1 cellular context compared by ENCODE assay signal in the genomic region with DNA sequence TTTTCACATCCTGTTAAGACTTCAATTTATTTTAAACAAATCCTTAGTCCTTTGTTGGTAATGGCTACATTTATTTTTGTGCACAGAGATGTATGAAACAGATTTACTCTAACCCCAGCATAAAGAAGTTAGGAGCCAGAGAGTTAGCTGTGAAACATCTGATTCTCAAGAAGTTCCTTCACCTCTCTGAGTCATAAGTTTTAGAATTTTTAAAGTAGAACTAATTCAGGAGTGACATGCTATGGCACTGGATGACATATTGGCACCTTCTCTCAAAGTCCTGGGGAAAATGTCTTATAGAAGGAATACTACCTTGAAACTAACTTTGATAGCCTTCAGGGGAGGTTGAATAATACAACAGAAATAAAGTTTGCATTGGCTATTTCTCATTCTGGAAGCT.
TF ChIP-seq lines count a peak whose summit lies in the region.

No MANE protein-coding gene starts in this region.

TF ChIP-seq in GM23338, 12 proteins besides CTCF, POLR2A, EP300 and RAD21 (continued from another document):
- TF ChIP-seq, protein P1, sequence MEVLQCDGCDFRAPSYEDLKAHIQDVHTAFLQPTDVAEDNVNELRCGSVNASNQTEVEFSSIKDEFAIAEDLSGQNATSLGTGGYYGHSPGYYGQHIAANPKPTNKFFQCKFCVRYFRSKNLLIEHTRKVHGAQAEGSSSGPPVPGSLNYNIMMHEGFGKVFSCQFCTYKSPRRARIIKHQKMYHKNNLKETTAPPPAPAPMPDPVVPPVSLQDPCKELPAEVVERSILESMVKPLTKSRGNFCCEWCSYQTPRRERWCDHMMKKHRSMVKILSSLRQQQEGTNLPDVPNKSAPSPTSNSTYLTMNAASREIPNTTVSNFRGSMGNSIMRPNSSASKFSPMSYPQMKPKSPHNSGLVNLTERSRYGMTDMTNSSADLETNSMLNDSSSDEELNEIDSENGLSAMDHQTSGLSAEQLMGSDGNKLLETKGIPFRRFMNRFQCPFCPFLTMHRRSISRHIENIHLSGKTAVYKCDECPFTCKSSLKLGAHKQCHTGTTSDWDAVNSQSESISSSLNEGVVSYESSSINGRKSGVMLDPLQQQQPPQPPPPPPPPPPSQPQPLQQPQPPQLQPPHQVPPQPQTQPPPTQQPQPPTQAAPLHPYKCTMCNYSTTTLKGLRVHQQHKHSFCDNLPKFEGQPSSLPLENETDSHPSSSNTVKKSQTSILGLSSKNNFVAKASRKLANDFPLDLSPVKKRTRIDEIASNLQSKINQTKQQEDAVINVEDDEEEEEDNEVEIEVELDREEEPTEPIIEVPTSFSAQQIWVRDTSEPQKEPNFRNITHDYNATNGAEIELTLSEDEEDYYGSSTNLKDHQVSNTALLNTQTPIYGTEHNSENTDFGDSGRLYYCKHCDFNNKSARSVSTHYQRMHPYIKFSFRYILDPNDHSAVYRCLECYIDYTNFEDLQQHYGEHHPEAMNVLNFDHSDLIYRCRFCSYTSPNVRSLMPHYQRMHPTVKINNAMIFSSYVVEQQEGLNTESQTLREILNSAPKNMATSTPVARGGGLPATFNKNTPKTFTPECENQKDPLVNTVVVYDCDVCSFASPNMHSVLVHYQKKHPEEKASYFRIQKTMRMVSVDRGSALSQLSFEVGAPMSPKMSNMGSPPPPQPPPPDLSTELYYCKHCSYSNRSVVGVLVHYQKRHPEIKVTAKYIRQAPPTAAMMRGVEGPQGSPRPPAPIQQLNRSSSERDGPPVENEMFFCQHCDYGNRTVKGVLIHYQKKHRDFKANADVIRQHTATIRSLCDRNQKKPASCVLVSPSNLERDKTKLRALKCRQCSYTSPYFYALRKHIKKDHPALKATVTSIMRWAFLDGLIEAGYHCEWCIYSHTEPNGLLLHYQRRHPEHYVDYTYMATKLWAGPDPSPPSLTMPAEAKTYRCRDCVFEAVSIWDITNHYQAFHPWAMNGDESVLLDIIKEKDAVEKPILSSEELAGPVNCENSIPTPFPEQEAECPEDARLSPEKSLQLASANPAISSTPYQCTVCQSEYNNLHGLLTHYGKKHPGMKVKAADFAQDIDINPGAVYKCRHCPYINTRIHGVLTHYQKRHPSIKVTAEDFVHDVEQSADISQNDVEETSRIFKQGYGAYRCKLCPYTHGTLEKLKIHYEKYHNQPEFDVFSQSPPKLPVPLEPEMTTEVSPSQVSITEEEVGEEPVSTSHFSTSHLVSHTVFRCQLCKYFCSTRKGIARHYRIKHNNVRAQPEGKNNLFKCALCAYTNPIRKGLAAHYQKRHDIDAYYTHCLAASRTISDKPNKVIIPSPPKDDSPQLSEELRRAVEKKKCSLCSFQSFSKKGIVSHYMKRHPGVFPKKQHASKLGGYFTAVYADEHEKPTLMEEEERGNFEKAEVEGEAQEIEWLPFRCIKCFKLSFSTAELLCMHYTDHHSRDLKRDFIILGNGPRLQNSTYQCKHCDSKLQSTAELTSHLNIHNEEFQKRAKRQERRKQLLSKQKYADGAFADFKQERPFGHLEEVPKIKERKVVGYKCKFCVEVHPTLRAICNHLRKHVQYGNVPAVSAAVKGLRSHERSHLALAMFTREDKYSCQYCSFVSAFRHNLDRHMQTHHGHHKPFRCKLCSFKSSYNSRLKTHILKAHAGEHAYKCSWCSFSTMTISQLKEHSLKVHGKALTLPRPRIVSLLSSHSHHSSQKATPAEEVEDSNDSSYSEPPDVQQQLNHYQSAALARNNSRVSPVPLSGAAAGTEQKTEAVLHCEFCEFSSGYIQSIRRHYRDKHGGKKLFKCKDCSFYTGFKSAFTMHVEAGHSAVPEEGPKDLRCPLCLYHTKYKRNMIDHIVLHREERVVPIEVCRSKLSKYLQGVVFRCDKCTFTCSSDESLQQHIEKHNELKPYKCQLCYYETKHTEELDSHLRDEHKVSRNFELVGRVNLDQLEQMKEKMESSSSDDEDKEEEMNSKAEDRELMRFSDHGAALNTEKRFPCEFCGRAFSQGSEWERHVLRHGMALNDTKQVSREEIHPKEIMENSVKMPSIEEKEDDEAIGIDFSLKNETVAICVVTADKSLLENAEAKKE (CRISPR knock-in tag; IDR thresholded peaks at IDR 0.05) = no peak
- TF ChIP-seq EZH2 (IDR thresholded peaks at IDR 0.05; ENCODE audit: low read depth, unreplicated experiment) (no peak), STAT1 (IDR thresholded peaks at IDR 0.05; ENCODE audit: unreplicated experiment) (no peak), POLR2AphosphoS5 (IDR thresholded peaks at IDR 0.05; ENCODE audit: low read depth) (no peak), ZNF114 (CRISPR knock-in tag; IDR thresholded peaks at IDR 0.05) (no peak)
- TF ChIP-seq, protein P2, sequence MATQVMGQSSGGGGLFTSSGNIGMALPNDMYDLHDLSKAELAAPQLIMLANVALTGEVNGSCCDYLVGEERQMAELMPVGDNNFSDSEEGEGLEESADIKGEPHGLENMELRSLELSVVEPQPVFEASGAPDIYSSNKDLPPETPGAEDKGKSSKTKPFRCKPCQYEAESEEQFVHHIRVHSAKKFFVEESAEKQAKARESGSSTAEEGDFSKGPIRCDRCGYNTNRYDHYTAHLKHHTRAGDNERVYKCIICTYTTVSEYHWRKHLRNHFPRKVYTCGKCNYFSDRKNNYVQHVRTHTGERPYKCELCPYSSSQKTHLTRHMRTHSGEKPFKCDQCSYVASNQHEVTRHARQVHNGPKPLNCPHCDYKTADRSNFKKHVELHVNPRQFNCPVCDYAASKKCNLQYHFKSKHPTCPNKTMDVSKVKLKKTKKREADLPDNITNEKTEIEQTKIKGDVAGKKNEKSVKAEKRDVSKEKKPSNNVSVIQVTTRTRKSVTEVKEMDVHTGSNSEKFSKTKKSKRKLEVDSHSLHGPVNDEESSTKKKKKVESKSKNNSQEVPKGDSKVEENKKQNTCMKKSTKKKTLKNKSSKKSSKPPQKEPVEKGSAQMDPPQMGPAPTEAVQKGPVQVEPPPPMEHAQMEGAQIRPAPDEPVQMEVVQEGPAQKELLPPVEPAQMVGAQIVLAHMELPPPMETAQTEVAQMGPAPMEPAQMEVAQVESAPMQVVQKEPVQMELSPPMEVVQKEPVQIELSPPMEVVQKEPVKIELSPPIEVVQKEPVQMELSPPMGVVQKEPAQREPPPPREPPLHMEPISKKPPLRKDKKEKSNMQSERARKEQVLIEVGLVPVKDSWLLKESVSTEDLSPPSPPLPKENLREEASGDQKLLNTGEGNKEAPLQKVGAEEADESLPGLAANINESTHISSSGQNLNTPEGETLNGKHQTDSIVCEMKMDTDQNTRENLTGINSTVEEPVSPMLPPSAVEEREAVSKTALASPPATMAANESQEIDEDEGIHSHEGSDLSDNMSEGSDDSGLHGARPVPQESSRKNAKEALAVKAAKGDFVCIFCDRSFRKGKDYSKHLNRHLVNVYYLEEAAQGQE (IDR thresholded peaks at IDR 0.05; ENCODE audit: unreplicated experiment) = no peak
- TF ChIP-seq, protein P3, sequence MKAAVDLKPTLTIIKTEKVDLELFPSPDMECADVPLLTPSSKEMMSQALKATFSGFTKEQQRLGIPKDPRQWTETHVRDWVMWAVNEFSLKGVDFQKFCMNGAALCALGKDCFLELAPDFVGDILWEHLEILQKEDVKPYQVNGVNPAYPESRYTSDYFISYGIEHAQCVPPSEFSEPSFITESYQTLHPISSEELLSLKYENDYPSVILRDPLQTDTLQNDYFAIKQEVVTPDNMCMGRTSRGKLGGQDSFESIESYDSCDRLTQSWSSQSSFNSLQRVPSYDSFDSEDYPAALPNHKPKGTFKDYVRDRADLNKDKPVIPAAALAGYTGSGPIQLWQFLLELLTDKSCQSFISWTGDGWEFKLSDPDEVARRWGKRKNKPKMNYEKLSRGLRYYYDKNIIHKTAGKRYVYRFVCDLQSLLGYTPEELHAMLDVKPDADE (IDR thresholded peaks at IDR 0.05) = no peak
